In genomic region chr15:33160054-33160453, GRCh38 we compare ENCODE assay signal across 13 cellular contexts. TPM values are rescaled to one million over a fixed set of nuclear protein-coding genes. Genes with fewer than 3 reads are reported as not detected.
DNase-seq lines count a peak whose midpoint lies in the region; ATAC-seq and TF ChIP-seq lines count a peak whose summit lies in the region.
"Had no signal": no experiment of that assay in that cellular context is flagged by ENCODE, and none has a peak within 500 bp of the region (broad histone marks: within the 10 kb centered on the region; RNA-seq: fewer than 3 reads in every experiment).

No MANE protein-coding gene starts in this region.

- no peaks in the 10 kb centered on the region for H3K27me3 ChIP-seq in heart right ventricle
- H3K27me3 ChIP-seq in Panc1 (ENCODE audit: control insufficient read depth, insufficient read depth, low read length), result no peaks in the 10 kb centered on the region
- H3K27me3 ChIP-seq in endodermal cell (ENCODE audit: control insufficient read depth, insufficient read depth, low read length, poor library complexity, severe bottlenecking), result no peaks in the 10 kb centered on the region
- no peaks in the 10 kb centered on the region for H3K27me3 ChIP-seq in transverse colon
- H3K27me3 ChIP-seq: ovary had no signal

- no peak overlapping the region for H3K27ac Mint-ChIP-seq in endodermal cell
- no peak overlapping the region for H3K27ac Mint-ChIP-seq in activated naive CD4-positive, alpha-beta T cell treated with anti-CD3 and anti-CD28 coated beads, Interleukin-2, amount 50 U/mL, for 72 hours
- H3K27ac Mint-ChIP-seq: activated naive CD4-positive, alpha-beta T cell treated with anti-CD3 and anti-CD28 coated beads, Interleukin-2, amount 50 U/mL, for 24 hours had no signal

- H3K27me3 Mint-ChIP-seq in endodermal cell (ENCODE audit: insufficient read depth), result peaks cover 1% of the 10 kb centered on the region

- no peak for DNase-seq in heart right ventricle
- DNase-seq in left cardiac atrium, result no peak
- no peak for DNase-seq in Panc1 (ENCODE audit: low read depth, low spot score)
- DNase-seq in endodermal cell, result peak; percentile 47
- no peak for DNase-seq in transverse colon
- DNase-seq in activated naive CD4-positive, alpha-beta T cell treated with anti-CD3 and anti-CD28 coated beads, Interleukin-2, amount 50 U/mL, for 72 hours (ENCODE audit: low spot score in 2 of 2), result no peak
- DNase-seq: activated CD8-positive, alpha-beta memory T cell treated with anti-CD3 and anti-CD28 coated beads, Interleukin-2, amount 50 U/mL, for 4 hours; KG1; ovary; T1000 had no signal

- TF ChIP-seq POLR2A in transverse colon (IDR thresholded peaks at IDR 0.05), result no peak

- H3K9me3 ChIP-seq in heart right ventricle (no peaks in the 10 kb centered on the region), Panc1 (ENCODE audit: control insufficient read depth, insufficient read depth, low read depth, low read length) (no peaks in the 10 kb centered on the region), endodermal cell (ENCODE audit: control insufficient read depth, low read length) (no peaks in the 10 kb centered on the region), transverse colon (no peaks in the 10 kb centered on the region)
- H3K9me3 ChIP-seq: ovary had no signal

- no peaks in the 10 kb centered on the region for H3K36me3 Mint-ChIP-seq in endodermal cell (ENCODE audit: low read depth)
- H3K36me3 Mint-ChIP-seq in activated naive CD4-positive, alpha-beta T cell treated with anti-CD3 and anti-CD28 coated beads, Interleukin-2, amount 50 U/mL, for 72 hours, result no peaks in the 10 kb centered on the region
- H3K36me3 Mint-ChIP-seq: activated naive CD4-positive, alpha-beta T cell treated with anti-CD3 and anti-CD28 coated beads, Interleukin-2, amount 50 U/mL, for 24 hours had no signal

- intact Hi-C loops in heart right ventricle (cut with DNase I), result loop anchor here in 1 of 10 donors (10.0 kb wide), 1 partner anchor 65 kb away; no protein-coding TSS in a partner anchor
- intact Hi-C loops in left cardiac atrium (cut with DNase I), result no loop called here
- intact Hi-C loops in Panc1 (cut with micrococcal nuclease; ENCODE audit: unreplicated experiment), result no loop called here
- intact Hi-C loops in transverse colon (cut with DNase I; ENCODE audit: low total_unique reads), result no loop called here

- no TSS peak for BruUV-seq in Panc1 (replicated peaks; lab: Mats Ljungman, UMichigan)

- H3K36me3 ChIP-seq in heart right ventricle, result no peaks in the 10 kb centered on the region
- no peaks in the 10 kb centered on the region for H3K36me3 ChIP-seq in Panc1 (ENCODE audit: control insufficient read depth, insufficient read depth, low read length)
- H3K36me3 ChIP-seq in endodermal cell (ENCODE audit: control insufficient read depth, insufficient read depth, low read length), result no peaks in the 10 kb centered on the region
- H3K36me3 ChIP-seq in transverse colon, result no peaks in the 10 kb centered on the region
- H3K36me3 ChIP-seq: ovary had no signal

- H3K4me1 ChIP-seq in heart right ventricle (peaks cover 0 to 39% (median 5%) of the 10 kb centered on the region in 9 donors), Panc1 (ENCODE audit: control insufficient read depth, insufficient read depth, low read length) (no peaks in the 10 kb centered on the region), endodermal cell (ENCODE audit: control insufficient read depth, insufficient read depth, low read length) (no peaks in the 10 kb centered on the region), transverse colon (peaks cover 0 to 11% (median 0%) of the 10 kb centered on the region in 4 donors)

- no peak overlapping the region for H3K9ac ChIP-seq in endodermal cell (ENCODE audit: extremely low read depth, low read length, poor library complexity, severe bottlenecking)

- WGBS in heart right ventricle, 2 donors, result 41 to 70% methylated on average over 1 of the region's 1 CpG
- 85 to 93% methylated on average over 1 of the region's 1 CpG for WGBS in endodermal cell (ENCODE audit: insufficient coverage in 1 of 2, insufficient read length in 1 of 2), 2 experiments
- WGBS in transverse colon (ENCODE audit: low coverage in 1 of 2), 2 donors, result 73 to 86% methylated on average over 1 of the region's 1 CpG

- POLR2A ChIA-PET in Panc1 (lab: Charles Lee), result no interaction called here

- peak overlapping the region in 6 of 10 donors; percentile 19 to 79 (median 71) for H3K27ac ChIP-seq in heart right ventricle
- H3K27ac ChIP-seq in Panc1 (ENCODE audit: low read length), result no peak overlapping the region
- H3K27ac ChIP-seq in endodermal cell (ENCODE audit: low read depth, low read length), result no peak overlapping the region
- H3K27ac ChIP-seq in transverse colon, result peak overlapping the region in 3 of 4 donors; percentile 4 to 34 (median 28)
- H3K27ac ChIP-seq: ovary had no signal

- CTCF ChIA-PET in Panc1 (lab: Charles Lee), result no interaction called here

- no peak overlapping the region for H3K4me3 Mint-ChIP-seq in endodermal cell
- H3K4me3 Mint-ChIP-seq: activated naive CD4-positive, alpha-beta T cell treated with anti-CD3 and anti-CD28 coated beads, Interleukin-2, amount 50 U/mL, for 24 hours had no signal

- no peaks in the 10 kb centered on the region for H3K4me1 Mint-ChIP-seq in endodermal cell

- no peak for TF ChIP-seq EP300 in transverse colon (IDR thresholded peaks at IDR 0.05; ENCODE audit: low read depth)

- no peak overlapping the region for H3K4me3 ChIP-seq in heart right ventricle
- H3K4me3 ChIP-seq in Panc1 (ENCODE audit: low read depth in 2 of 2, low read length in 2 of 2), result no peak overlapping the region
- H3K4me3 ChIP-seq in endodermal cell (ENCODE audit: low read length), result no peak overlapping the region
- H3K4me3 ChIP-seq in transverse colon, result no peak overlapping the region
- H3K4me3 ChIP-seq: ovary had no signal

- no peaks in the 10 kb centered on the region for H3K9me3 Mint-ChIP-seq in endodermal cell
- H3K9me3 Mint-ChIP-seq in activated naive CD4-positive, alpha-beta T cell treated with anti-CD3 and anti-CD28 coated beads, Interleukin-2, amount 50 U/mL, for 72 hours, result no peaks in the 10 kb centered on the region
- H3K9me3 Mint-ChIP-seq: activated naive CD4-positive, alpha-beta T cell treated with anti-CD3 and anti-CD28 coated beads, Interleukin-2, amount 50 U/mL, for 24 hours had no signal

- peak in 3 of 8 donors; percentile 8 to 36 (median 23) for ATAC-seq in heart right ventricle
- no peak for ATAC-seq in left cardiac atrium
- no peak for ATAC-seq in Panc1
- ATAC-seq in HG02981 (IDR thresholded peaks at IDR 0.05; ENCODE audit: unreplicated experiment), result no peak
- no peak for ATAC-seq in HG03175 (IDR thresholded peaks at IDR 0.05; ENCODE audit: unreplicated experiment)
- ATAC-seq in activated naive CD4-positive, alpha-beta T cell treated with anti-CD3 and anti-CD28 coated beads, Interleukin-2, amount 50 U/mL, for 72 hours, result no peak

- in situ Hi-C loops in Panc1 (cut with HindIII; ENCODE audit: low pct_unique_long_range_greater_than_20kb, low sequenced_read_pairs) (no loop called here), transverse colon (cut with MboI; ENCODE audit: low pct_ligation_motif_present in 1 of 4, low pct_unique_long_range_greater_than_20kb in 1 of 4, low sequenced_read_pairs in 3 of 4) (no loop called here)

- peak in 1 of 9 donors; percentile 11 for TF ChIP-seq CTCF in heart right ventricle (IDR thresholded peaks at IDR 0.05)
- peak; percentile 24; the same call in 1 of the 2 replicates for TF ChIP-seq CTCF in Panc1 (IDR thresholded peaks at IDR 0.05)
- TF ChIP-seq CTCF in endodermal cell (conservative IDR thresholded peaks at IDR 0.05), result peak; percentile 46
- no peak for TF ChIP-seq CTCF in transverse colon (IDR thresholded peaks at IDR 0.05)

RNA-seq across cellular contexts. Expression of gene FMN1, which starts 34.5 kb away (rescaled TPM):
- 1 to 10 TPM; 1.1 to 5.5 (median 3.5) TPM for total RNA-seq in heart right ventricle
- 1 to 10 TPM in 1 of 2 donors, under 1 TPM in 1; 0.22 to 1.4 TPM for polyA plus RNA-seq in heart right ventricle
- total RNA-seq in left cardiac atrium, result 1 to 10 TPM; 5.4 to 9.4 TPM
- 3.9 TPM for total RNA-seq in Panc1 (2021; ENCODE audit: unreplicated experiment)
- 1.1 TPM for polyA plus RNA-seq in Panc1 (2012; ENCODE audit: insufficient read length)
- total RNA-seq in endodermal cell, result 1 to 10 TPM in 1 of 2 donors, under 1 TPM in 1; 0.60 to 1.1 TPM
- 3.8 TPM for polyA plus RNA-seq in endodermal cell (2013, experiment 1 of 2)
- 1.4 TPM for polyA plus RNA-seq in endodermal cell (2013, experiment 2 of 2)
- total RNA-seq in transverse colon, result 100 to 1,000 TPM in 1 of 4 donors, 10 to 100 TPM in 3; 32.6 to 102 (median 63.0) TPM
- total RNA-seq in activated naive CD4-positive, alpha-beta T cell treated with anti-CD3 and anti-CD28 coated beads, Interleukin-2, amount 50 U/mL, for 72 hours, result 1 to 10 TPM; 1.1 to 4.5 TPM

Comparison
In these comparisons a context has a peak if more than half of its experiments do, and no peak if none do; other contexts are left out.
1. H3K27ac ChIP-seq: peak in heart right ventricle (6 of 10) and transverse colon (3 of 4); none in Panc1 (single experiment) and endodermal cell (single experiment).
2. CTCF ChIP-seq: peak in Panc1 (single experiment) and endodermal cell (single experiment); none in transverse colon (0 of 5).